1 cellular context compared by ENCODE assay signal in genomic region chr3:58660998-58661397, GRCh38.
TF ChIP-seq lines count a peak whose summit lies in the region.

No MANE protein-coding gene starts in this region.

TF ChIP-seq in K562, 482 proteins besides CTCF, POLR2A, EP300 and RAD21:
- no peak for TF ChIP-seq ATF4 (CRISPR knock-in tag; IDR thresholded peaks at IDR 0.05)
- TF ChIP-seq ZBTB40 (IDR thresholded peaks at IDR 0.05), result peak; percentile 88
- TF ChIP-seq ZBTB40 (CRISPR knock-in tag; IDR thresholded peaks at IDR 0.05), result peak; percentile 57; the same call in 1 of the 2 replicates
